Comparison of ENCODE assay signal across 25 cellular contexts in the genomic region with DNA sequence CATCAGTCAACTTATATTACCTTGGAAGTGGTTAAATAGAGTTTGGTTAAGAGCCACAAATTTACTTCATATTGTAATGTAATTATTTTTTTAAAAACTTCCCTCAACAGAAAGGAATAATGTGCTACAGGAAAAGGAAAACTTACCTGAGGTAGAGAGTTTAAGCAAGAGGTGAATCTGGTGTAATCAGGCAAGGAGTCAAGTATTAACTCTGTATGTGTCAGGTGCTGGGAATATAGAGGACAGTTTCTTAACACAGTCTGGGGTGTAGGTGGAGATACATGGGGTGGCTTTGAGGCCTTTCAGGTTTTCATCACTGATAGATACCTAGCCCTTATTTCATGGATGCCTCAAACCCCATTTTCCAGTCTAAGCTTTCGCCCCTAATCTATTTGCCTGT. TPM values are rescaled to one million over a fixed set of nuclear protein-coding genes. Genes with fewer than 3 reads are reported as not detected.
"Had no signal": no experiment of that assay in that cellular context is flagged by ENCODE, and none has a peak within 500 bp of the region (broad histone marks: within the 10 kb centered on the region; RNA-seq: fewer than 3 reads in every experiment).

No MANE protein-coding gene starts in this region.

- H3K27me3 Mint-ChIP-seq: activated CD8-positive, alpha-beta memory T cell treated with anti-CD3 and anti-CD28 coated beads, Interleukin-2, amount 10 ng/mL, durations not matched to agents 7 days and 5 days; naive B cell had no signal

- H3K4me1 Mint-ChIP-seq: activated naive CD4-positive, alpha-beta T cell treated with anti-CD3 and anti-CD28 coated beads, Interleukin-2, amount 10 ng/mL, durations not matched to agents 7 days and 5 days had no signal

- H3K27ac Mint-ChIP-seq: activated CD8-positive, alpha-beta memory T cell treated with anti-CD3 and anti-CD28 coated beads, Interleukin-2, amount 10 ng/mL, durations not matched to agents 7 days and 5 days; activated naive CD4-positive, alpha-beta T cell treated with anti-CD3 and anti-CD28 coated beads, Interleukin-2, amount 10 ng/mL, durations not matched to agents 7 days and 5 days had no signal

- H3K4me1 ChIP-seq: pancreas had no signal

- H3K4me3 ChIP-seq: mucosa of descending colon, pancreas, SK-N-MC, smooth muscle cell, stomach had no signal

- H3K27me3 ChIP-seq: pancreas, stomach had no signal

- H3K27ac ChIP-seq: pancreas, SK-N-MC, stomach had no signal

- H3K4me3 Mint-ChIP-seq: activated CD8-positive, alpha-beta memory T cell treated with anti-CD3 and anti-CD28 coated beads, Interleukin-2, amount 10 ng/mL, durations not matched to agents 7 days and 5 days; activated naive CD4-positive, alpha-beta T cell treated with anti-CD3 and anti-CD28 coated beads, Interleukin-2, amount 10 ng/mL, durations not matched to agents 7 days and 5 days; activated T-cell treated with anti-CD3 and anti-CD28 coated beads, Interleukin-2, amount 50 U/mL, for 4 hours; naive B cell had no signal

- H3K9me3 Mint-ChIP-seq: activated naive CD4-positive, alpha-beta T cell treated with anti-CD3 and anti-CD28 coated beads, Interleukin-2, amount 10 ng/mL, durations not matched to agents 7 days and 5 days; activated T-cell treated with anti-CD3 and anti-CD28 coated beads, Interleukin-2, amount 50 U/mL, for 4 hours; naive B cell had no signal

- H3K4me2 ChIP-seq: smooth muscle cell had no signal

- ATAC-seq: activated CD8-positive, alpha-beta memory T cell treated with anti-CD3 and anti-CD28 coated beads, Interleukin-2, amount 10 ng/mL, durations not matched to agents 7 days and 5 days; mucosa of descending colon; pancreas; sciatic nerve had no signal

- DNase-seq: activated CD4-positive, alpha-beta T cell treated with anti-CD3 and anti-CD28 coated beads, Interleukin-2, amount 50 U/mL, for 48 hours; activated CD4-positive, CD25-positive, alpha-beta regulatory T cell treated with anti-CD3 and anti-CD28 coated beads, Interleukin-2, amount 50 U/mL, for 72 hours; activated CD8-positive, alpha-beta memory T cell treated with anti-CD3 and anti-CD28 coated beads, Interleukin-2, amount 10 ng/mL, durations not matched to agents 7 days and 5 days; activated effector memory CD4-positive, alpha-beta T cell treated with Interleukin-2 at 50 U/mL for 16 hours; activated naive CD4-positive, alpha-beta T cell treated with anti-CD3 and anti-CD28 coated beads, Interleukin-2, amount 10 ng/mL, durations not matched to agents 7 days and 5 days; activated T-cell treated with anti-CD3 and anti-CD28 coated beads, Interleukin-2, amount 50 U/mL, for 4 hours; amniotic stem cell; effector CD4-positive, alpha-beta T cell; hypothalamus; mucosa of descending colon; naive B cell; pancreas; stimulated activated CD4-positive, alpha-beta T cell treated with anti-CD3 and anti-CD28 coated beads, Interleukin-4, amount 100 ng/mL, for 1 hour; stomach; T-helper 1 cell; T1000; trophoblast cell had no signal

- H3K9me3 ChIP-seq: mucosa of descending colon, pancreas, stomach had no signal

RNA-seq across cellular contexts. Expression of gene MYOCOS, which starts 25.9 kb away (rescaled TPM):
- total RNA-seq: activated CD8-positive, alpha-beta memory T cell treated with anti-CD3 and anti-CD28 coated beads, Interleukin-2, amount 10 ng/mL, durations not matched to agents 7 days and 5 days; cerebellum; frontal cortex; kidney epithelial cell; lower leg skin; mucosa of descending colon; pancreas; sciatic nerve; smooth muscle cell; stomach had no signal
- polyA plus RNA-seq: esophagus, smooth muscle cell, stomach had no signal

RNA-seq across cellular contexts. Expression of gene MYOC, which starts 56.4 kb away (rescaled TPM):
- total RNA-seq: activated CD8-positive, alpha-beta memory T cell treated with anti-CD3 and anti-CD28 coated beads, Interleukin-2, amount 10 ng/mL, durations not matched to agents 7 days and 5 days; activated T-cell treated with anti-CD3 and anti-CD28 coated beads, Interleukin-2, amount 50 U/mL, for 4 hours; kidney epithelial cell; smooth muscle cell had no signal
- polyA plus RNA-seq: smooth muscle cell had no signal
